8 cellular contexts compared by ENCODE assay signal in genomic region chrX:54640103-54640428, GRCh38.
DNase-seq lines count a peak whose midpoint lies in the region; ATAC-seq, FAIRE-seq and TF ChIP-seq lines count a peak whose summit lies in the region.

No MANE protein-coding gene starts in this region.

- H3K4me1 ChIP-seq in keratinocyte (ENCODE audit: control insufficient read depth, extremely low read depth, insufficient read depth, low read length) (no peaks in the 10 kb centered on the region), subcutaneous abdominal adipose tissue (ENCODE audit: control insufficient read depth in 5 of 5, insufficient read depth in 5 of 5, low read length in 5 of 5) (peaks cover 0 to 12% (median 5%) of the 10 kb centered on the region in 5 donors)

- H3K9ac ChIP-seq in keratinocyte (ENCODE audit: control insufficient read depth, extremely low read depth, insufficient read depth, low read length) = peak overlapping the region; percentile 85
- H3K9ac ChIP-seq in subcutaneous abdominal adipose tissue (ENCODE audit: low read length in 5 of 5) = peak overlapping the region in 3 of 5 donors; percentile 59 to 78 (median 72)

- peak overlapping the region; percentile 99 for H3K27ac Mint-ChIP-seq in T-helper 1 cell treated with Interleukin-12 subunit alpha and Interleukin-12 subunit beta and Interleukin-4 antibody, amounts not matched to agents 30 μg/mL and 1 μg/mL, for 36 hours
- peak overlapping the region; percentile 97 for H3K27ac Mint-ChIP-seq in activated naive CD8-positive, alpha-beta T cell

- H3K4me3 Mint-ChIP-seq in T-helper 1 cell treated with Interleukin-12 subunit alpha and Interleukin-12 subunit beta and Interleukin-4 antibody, amounts not matched to agents 30 μg/mL and 1 μg/mL, for 36 hours = peak overlapping the region; percentile 91
- H3K4me3 Mint-ChIP-seq in activated naive CD8-positive, alpha-beta T cell = peak overlapping the region; percentile 94

- H3K36me3 Mint-ChIP-seq in T-helper 1 cell treated with Interleukin-12 subunit alpha and Interleukin-12 subunit beta and Interleukin-4 antibody, amounts not matched to agents 30 μg/mL and 1 μg/mL, for 36 hours (ENCODE audit: low read depth) = peaks cover 4% of the 10 kb centered on the region
- H3K36me3 Mint-ChIP-seq in activated naive CD8-positive, alpha-beta T cell = peaks cover 7% of the 10 kb centered on the region

- H4K20me1 ChIP-seq in keratinocyte (ENCODE audit: control insufficient read depth, extremely low read depth, insufficient read depth, low read length) = no peaks in the 10 kb centered on the region

- peaks cover 10% of the 10 kb centered on the region for H3K9me3 Mint-ChIP-seq in T-helper 1 cell treated with Interleukin-12 subunit alpha and Interleukin-12 subunit beta and Interleukin-4 antibody, amounts not matched to agents 30 μg/mL and 1 μg/mL, for 36 hours
- H3K9me3 Mint-ChIP-seq in activated naive CD8-positive, alpha-beta T cell (ENCODE audit: low read depth) = peaks cover 8% of the 10 kb centered on the region

- no peaks in the 10 kb centered on the region for H3K9me1 ChIP-seq in keratinocyte (ENCODE audit: control insufficient read depth, extremely low read depth, insufficient read depth, low read length)

- H3K36me3 ChIP-seq in keratinocyte (ENCODE audit: control insufficient read depth in 2 of 2, extremely low read depth in 1 of 2, insufficient read depth in 2 of 2, low read length in 2 of 2) (no peaks in the 10 kb centered on the region), subcutaneous abdominal adipose tissue (ENCODE audit: control insufficient read depth in 5 of 5, insufficient read depth in 5 of 5, low read length in 5 of 5) (no peaks in the 10 kb centered on the region)

- peak overlapping the region; percentile 14 for H2AFZ ChIP-seq in keratinocyte (ENCODE audit: control insufficient read depth, low read length)

- no peaks in the 10 kb centered on the region for H3K9me3 ChIP-seq in keratinocyte (ENCODE audit: control insufficient read depth, low read depth, low read length)
- no peaks in the 10 kb centered on the region for H3K9me3 ChIP-seq in subcutaneous abdominal adipose tissue (ENCODE audit: control insufficient read depth in 5 of 5, low read length in 5 of 5)

- no peaks in the 10 kb centered on the region for H3K79me2 ChIP-seq in keratinocyte (ENCODE audit: control insufficient read depth, insufficient read depth, low read length)

- H3K4me2 ChIP-seq in keratinocyte (ENCODE audit: control insufficient read depth, extremely low read depth, insufficient read depth, low read depth, low read length) = peak overlapping the region; percentile 57

- H3K27ac ChIP-seq in keratinocyte (ENCODE audit: control insufficient read depth, insufficient read depth, low read length) (peak overlapping the region; percentile 91), subcutaneous abdominal adipose tissue (ENCODE audit: low read depth, low read length) (peak overlapping the region; percentile 89)

- no peak for DNase-seq in T-helper 1 cell
- no peak for DNase-seq in keratinocyte (ENCODE audit: low read depth, low spot score)
- DNase-seq in stimulated activated CD4-positive, alpha-beta T cell treated with anti-CD3 and anti-CD28 coated beads, Interleukin-1b, Interleukin-23, amount 100 ng/mL, for 48 hours = no peak
- DNase-seq in NCI-H1930 (lab: John Stamatoyannopoulos, UW) = no peak

- no peak for ATAC-seq in GM18502 (IDR thresholded peaks at IDR 0.05; ENCODE audit: poor library complexity, unreplicated experiment)

- dilution Hi-C loops in keratinocyte (cut with MboI; ENCODE audit: extremely low pct_ligation_motif_present, low sequenced_read_pairs) = no loop called here

- FAIRE-seq in keratinocyte (lab: Jason Lieb, UNC) = no peak

- no peak for TF ChIP-seq CTCF in keratinocyte (optimal IDR thresholded peaks at IDR 0.05 in 1 of 3, IDR thresholded peaks at IDR 0.05 in 1 of 3, conservative IDR thresholded peaks at IDR 0.05 in 1 of 3; ENCODE audit: extremely low read depth in 1 of 3, insufficient read depth in 2 of 3, low read length in 3 of 3)

- H3K27me3 Mint-ChIP-seq in T-helper 1 cell treated with Interleukin-12 subunit alpha and Interleukin-12 subunit beta and Interleukin-4 antibody, amounts not matched to agents 30 μg/mL and 1 μg/mL, for 36 hours (ENCODE audit: low read depth) = no peaks in the 10 kb centered on the region
- no peaks in the 10 kb centered on the region for H3K27me3 Mint-ChIP-seq in activated naive CD8-positive, alpha-beta T cell

- peak overlapping the region in 2 of 3 experiments; percentile 36 to 71 for H3K4me3 ChIP-seq in keratinocyte (ENCODE audit: control insufficient read depth in 2 of 3, extremely low read depth in 1 of 3, insufficient read depth in 2 of 3, low read depth in 1 of 3, low read length in 3 of 3)
- peak overlapping the region; percentile 22 to 73 (median 63) for H3K4me3 ChIP-seq in subcutaneous abdominal adipose tissue (ENCODE audit: low read depth in 1 of 5, low read length in 5 of 5)

- peaks cover 7% of the 10 kb centered on the region for H3K4me1 Mint-ChIP-seq in T-helper 1 cell treated with Interleukin-12 subunit alpha and Interleukin-12 subunit beta and Interleukin-4 antibody, amounts not matched to agents 30 μg/mL and 1 μg/mL, for 36 hours (ENCODE audit: low read depth)
- peaks cover 12% of the 10 kb centered on the region for H3K4me1 Mint-ChIP-seq in activated naive CD8-positive, alpha-beta T cell (ENCODE audit: low read depth)

- H3K27me3 ChIP-seq in keratinocyte (ENCODE audit: control insufficient read depth, extremely low read depth, insufficient read depth, low read length) = no peaks in the 10 kb centered on the region
- peaks cover 0 to 4% (median 0%) of the 10 kb centered on the region in 5 donors for H3K27me3 ChIP-seq in subcutaneous abdominal adipose tissue (ENCODE audit: control insufficient read depth in 5 of 5, insufficient read depth in 4 of 5, low read length in 5 of 5)
